ENCODE assay signal across 16 cellular contexts in genomic region chr6:9514146-9514545, GRCh38.
DNase-seq lines count a peak whose midpoint lies in the region; TF ChIP-seq lines count a peak whose summit lies in the region.
"Had no signal": no experiment of that assay in that cellular context is flagged by ENCODE, and none has a peak within 500 bp of the region (broad histone marks: within the 10 kb centered on the region; RNA-seq: fewer than 3 reads in every experiment).

No MANE protein-coding gene starts in this region.

- no peak overlapping the region for H3K4me2 ChIP-seq in hepatocyte

- no peaks in the 10 kb centered on the region for H3K79me2 ChIP-seq in hepatocyte

- no peaks in the 10 kb centered on the region for H4K20me1 ChIP-seq in hepatocyte (ENCODE audit: insufficient read depth, poor library complexity, severe bottlenecking)

- no peaks in the 10 kb centered on the region for H3K9me3 Mint-ChIP-seq in activated CD4-positive, alpha-beta T cell treated with anti-CD3 and anti-CD28 coated beads, Interleukin-2, amount 10 ng/mL, durations not matched to agents 24 days and 14 days
- peaks cover 6% of the 10 kb centered on the region for H3K9me3 Mint-ChIP-seq in chondrocyte (ENCODE audit: low read depth)
- H3K9me3 Mint-ChIP-seq in mesothelial cell of epicardium, result no peaks in the 10 kb centered on the region
- peaks cover 5% of the 10 kb centered on the region for H3K9me3 Mint-ChIP-seq in activated naive CD8-positive, alpha-beta T cell treated with anti-CD3 and anti-CD28 coated beads for 36 hours

- intact Hi-C loops in activated CD4-positive, alpha-beta T cell treated with anti-CD3 and anti-CD28 coated beads, Interleukin-2, amount 10 ng/mL, durations not matched to agents 24 days and 14 days (cut with micrococcal nuclease), result no loop called here
- intact Hi-C loops in esophagus squamous epithelium (cut with DNase I), result no loop called here

- DNase-seq in activated CD4-positive, alpha-beta T cell treated with anti-CD3 and anti-CD28 coated beads, Interleukin-2, amount 10 ng/mL, durations not matched to agents 24 days and 14 days, result peak; percentile 4
- DNase-seq in activated CD4-positive, alpha-beta T cell treated with anti-CD3 and anti-CD28 coated beads for 4 hours, result no peak
- DNase-seq in chondrocyte (ENCODE audit: low spot score) (no peak), esophagus squamous epithelium (lab: John Stamatoyannopoulos, UW) (no peak), smooth muscle cell of the brain vasculature (ENCODE audit: low read depth, low spot score) (peak; percentile 62), hepatocyte (ENCODE audit: low spot score) (no peak), mesothelial cell of epicardium (ENCODE audit: low spot score in 2 of 2, unreplicated experiment in 2 of 2) (no peak)
- DNase-seq in activated naive CD8-positive, alpha-beta T cell treated with anti-CD3 and anti-CD28 coated beads for 36 hours, result no peak
- DNase-seq: CD8-positive, alpha-beta T cell; COR-L47; DMS153; DMS79 treated with DMSO at 0.1 percent for 48 hours; GDM1 had no signal

- H3K27me3 ChIP-seq in esophagus squamous epithelium (no peaks in the 10 kb centered on the region), hepatocyte (no peaks in the 10 kb centered on the region)

- H2AFZ ChIP-seq in hepatocyte, result no peak overlapping the region

- H3K27ac ChIP-seq in esophagus squamous epithelium (peak overlapping the region in 3 of 4 donors; percentile 11 to 45 (median 18)), hepatocyte (no peak overlapping the region)
- H3K27ac ChIP-seq: 22Rv1 had no signal

- no peak overlapping the region for H3K27ac Mint-ChIP-seq in activated CD4-positive, alpha-beta T cell treated with anti-CD3 and anti-CD28 coated beads, Interleukin-2, amount 10 ng/mL, durations not matched to agents 24 days and 14 days
- H3K27ac Mint-ChIP-seq in chondrocyte (ENCODE audit: unreplicated experiment) (peak overlapping the region; percentile 11), mesothelial cell of epicardium (no peak overlapping the region)
- no peak overlapping the region for H3K27ac Mint-ChIP-seq in activated naive CD8-positive, alpha-beta T cell treated with anti-CD3 and anti-CD28 coated beads for 36 hours
- H3K27ac Mint-ChIP-seq: CD14-positive monocyte; CD8-positive, alpha-beta T cell had no signal

- H3K36me3 ChIP-seq in esophagus squamous epithelium (no peaks in the 10 kb centered on the region), hepatocyte (replicated peaks; ENCODE audit: insufficient read depth, low read depth) (no peaks in the 10 kb centered on the region)
- H3K36me3 ChIP-seq: HAP-1 had no signal

- 48 to 50% methylated on average over 1 of the region's 1 CpG for WGBS in esophagus squamous epithelium, 2 donors
- WGBS in hepatocyte (ENCODE audit: low lambda C conversion rate, missing lambda C conversion rate), result 94% methylated on average over 1 of the region's 1 CpG

- H3K4me3 Mint-ChIP-seq in activated CD4-positive, alpha-beta T cell treated with anti-CD3 and anti-CD28 coated beads, Interleukin-2, amount 10 ng/mL, durations not matched to agents 24 days and 14 days, result no peak overlapping the region
- no peak overlapping the region for H3K4me3 Mint-ChIP-seq in chondrocyte (ENCODE audit: unreplicated experiment)
- H3K4me3 Mint-ChIP-seq in mesothelial cell of epicardium, result no peak overlapping the region
- H3K4me3 Mint-ChIP-seq in activated naive CD8-positive, alpha-beta T cell treated with anti-CD3 and anti-CD28 coated beads for 36 hours, result no peak overlapping the region
- H3K4me3 Mint-ChIP-seq: CD14-positive monocyte; CD8-positive, alpha-beta T cell had no signal

- TF ChIP-seq POLR2A in esophagus squamous epithelium (IDR thresholded peaks at IDR 0.05), result no peak

- no peak for TF ChIP-seq CTCF in chondrocyte (IDR thresholded peaks at IDR 0.05)
- no peak for TF ChIP-seq CTCF in esophagus squamous epithelium (IDR thresholded peaks at IDR 0.05)
- no peak for TF ChIP-seq CTCF in hepatocyte (IDR thresholded peaks at IDR 0.05; ENCODE audit: poor library complexity)
- no peak for TF ChIP-seq CTCF in mesothelial cell of epicardium (IDR thresholded peaks at IDR 0.05; ENCODE audit: unreplicated experiment)

- no peaks in the 10 kb centered on the region for H3K4me1 Mint-ChIP-seq in activated CD4-positive, alpha-beta T cell treated with anti-CD3 and anti-CD28 coated beads, Interleukin-2, amount 10 ng/mL, durations not matched to agents 24 days and 14 days
- peaks cover 18% of the 10 kb centered on the region for H3K4me1 Mint-ChIP-seq in chondrocyte (ENCODE audit: low read depth)
- peaks cover 11% of the 10 kb centered on the region for H3K4me1 Mint-ChIP-seq in mesothelial cell of epicardium
- H3K4me1 Mint-ChIP-seq in activated naive CD8-positive, alpha-beta T cell treated with anti-CD3 and anti-CD28 coated beads for 36 hours, result no peaks in the 10 kb centered on the region
- H3K4me1 Mint-ChIP-seq: CD14-positive monocyte had no signal

- H3K4me1 ChIP-seq in esophagus squamous epithelium (peaks cover 0 to 49% (median 11%) of the 10 kb centered on the region in 3 donors), hepatocyte (ENCODE audit: insufficient read depth) (peaks cover 7% of the 10 kb centered on the region)
- H3K4me1 ChIP-seq: HAP-1 had no signal

- H3K4me3 ChIP-seq in esophagus squamous epithelium (no peak overlapping the region), hepatocyte (no peak overlapping the region)
- H3K4me3 ChIP-seq: HAP-1 had no signal

- H3K9me2 ChIP-seq in hepatocyte (replicated peaks; ENCODE audit: insufficient read depth), result no peaks in the 10 kb centered on the region

- no peaks in the 10 kb centered on the region for H3K36me3 Mint-ChIP-seq in activated CD4-positive, alpha-beta T cell treated with anti-CD3 and anti-CD28 coated beads, Interleukin-2, amount 10 ng/mL, durations not matched to agents 24 days and 14 days (ENCODE audit: low read depth)
- H3K36me3 Mint-ChIP-seq in chondrocyte (ENCODE audit: low read depth), result peaks cover 1% of the 10 kb centered on the region
- no peaks in the 10 kb centered on the region for H3K36me3 Mint-ChIP-seq in mesothelial cell of epicardium
- H3K36me3 Mint-ChIP-seq in activated naive CD8-positive, alpha-beta T cell treated with anti-CD3 and anti-CD28 coated beads for 36 hours, result no peaks in the 10 kb centered on the region
- H3K36me3 Mint-ChIP-seq: CD14-positive monocyte; CD8-positive, alpha-beta T cell had no signal

- H3K9me3 ChIP-seq in esophagus squamous epithelium, result peaks cover 0 to 3% (median 0%) of the 10 kb centered on the region in 3 donors
- H3K9me3 ChIP-seq in hepatocyte (ENCODE audit: low read depth), result no peaks in the 10 kb centered on the region
- H3K9me3 ChIP-seq: HAP-1 had no signal

- H3K27me3 Mint-ChIP-seq in activated CD4-positive, alpha-beta T cell treated with anti-CD3 and anti-CD28 coated beads, Interleukin-2, amount 10 ng/mL, durations not matched to agents 24 days and 14 days, result no peaks in the 10 kb centered on the region
- H3K27me3 Mint-ChIP-seq in chondrocyte (ENCODE audit: low read depth), result no peaks in the 10 kb centered on the region
- H3K27me3 Mint-ChIP-seq in mesothelial cell of epicardium (ENCODE audit: low read depth), result no peaks in the 10 kb centered on the region
- no peaks in the 10 kb centered on the region for H3K27me3 Mint-ChIP-seq in activated naive CD8-positive, alpha-beta T cell treated with anti-CD3 and anti-CD28 coated beads for 36 hours

Comparison
In these comparisons a context has a peak if more than half of its experiments do, and no peak if none do; other contexts are left out.
1. DNase-seq: peak in activated CD4-positive, alpha-beta T cell treated with anti-CD3 and anti-CD28 coated beads, Interleukin-2, amount 10 ng/mL, durations not matched to agents 24 days and 14 days (single experiment) and smooth muscle cell of the brain vasculature (single experiment); none in activated CD4-positive, alpha-beta T cell treated with anti-CD3 and anti-CD28 coated beads for 4 hours (0 of 2), chondrocyte (single experiment), esophagus squamous epithelium (single experiment), hepatocyte (single experiment), mesothelial cell of epicardium (0 of 2) and activated naive CD8-positive, alpha-beta T cell treated with anti-CD3 and anti-CD28 coated beads for 36 hours (single experiment).